35 cellular contexts compared by ENCODE assay signal in the genomic region with DNA sequence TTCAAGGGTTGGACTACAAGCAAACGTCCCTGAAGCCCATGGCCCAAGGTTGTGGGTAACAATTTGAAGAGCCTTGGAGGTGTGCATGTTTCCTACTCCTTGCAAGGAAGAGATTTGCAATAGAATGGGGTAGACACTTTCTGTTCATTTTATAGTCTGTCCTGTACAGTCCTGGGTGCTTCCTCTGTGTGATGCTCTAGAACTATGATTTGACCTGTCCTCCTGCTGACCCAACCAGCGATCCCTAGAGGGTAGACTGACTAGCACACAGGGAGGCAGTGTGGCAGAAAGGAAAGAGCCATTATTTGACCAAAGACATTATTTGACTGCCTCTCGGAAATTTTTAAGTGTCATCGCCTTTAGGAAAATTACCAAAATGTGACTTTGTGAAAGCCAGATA.
A peak's percentile ranks its signal among the peaks of the same experiment; 100 is the strongest.
DNase-seq lines count a peak whose midpoint lies in the region; ATAC-seq, FAIRE-seq and TF ChIP-seq lines count a peak whose summit lies in the region.
"Had no signal": no experiment of that assay in that cellular context is flagged by ENCODE, and none has a peak within 500 bp of the region (broad histone marks: within the 10 kb centered on the region; RNA-seq: fewer than 3 reads in every experiment).

No MANE protein-coding gene starts in this region.

- POLR2A ChIA-PET in GM12878 (lab: Charles Lee) = no interaction called here
- POLR2A ChIA-PET in activated CD4-positive, alpha-beta memory T cell treated with anti-CD3 and anti-CD28 coated beads, Interleukin-2, amount 10 ng/mL, durations not matched to agents 7 days and 5 days (lab: Charles Lee) = no interaction called here

- TF ChIP-seq EP300 in GM12878 (IDR thresholded peaks at IDR 0.05; ENCODE audit: borderline replicate concordance in 1 of 2, control insufficient read depth in 1 of 2, low read depth in 2 of 2, low read length in 2 of 2) (no peak), stomach (IDR thresholded peaks at IDR 0.05) (no peak)

- no peaks in the 10 kb centered on the region for H3K9me3 ChIP-seq in GM12878 (replicated peaks; ENCODE audit: control insufficient read depth, insufficient read depth, low read length)
- H3K9me3 ChIP-seq in stomach = no peaks in the 10 kb centered on the region
- H3K9me3 ChIP-seq in thyroid gland = no peaks in the 10 kb centered on the region
- H3K9me3 ChIP-seq: A549; BE2C; BLaER1; BLaER1 treated with 17β-estradiol and CSF1 and Interleukin-3, amounts not matched to agents 10 nM and 100 nM; Caco-2 had no signal

- FAIRE-seq in GM12878 (lab: Jason Lieb, UNC) = no peak
- FAIRE-seq: A204.1, A549, D721Med had no signal

- H3K4me2 ChIP-seq in KMS-11 (0 out of 2 replicates have a peak overlapping the region, but pooled peaks have one; percentile 7), GM12878 (ENCODE audit: control insufficient read depth, insufficient read depth) (no peak overlapping the region)
- H3K4me2 ChIP-seq: A549; BLaER1; BLaER1 treated with 17β-estradiol and CSF1 and Interleukin-3, amounts not matched to agents 10 nM and 100 nM had no signal

- H4K20me1 ChIP-seq in KMS-11 (ENCODE audit: insufficient read depth) (no peaks in the 10 kb centered on the region), GM12878 (ENCODE audit: control insufficient read depth, insufficient read depth) (no peaks in the 10 kb centered on the region)
- H4K20me1 ChIP-seq: BLaER1; BLaER1 treated with 17β-estradiol and CSF1 and Interleukin-3, amounts not matched to agents 10 nM and 100 nM had no signal

- peaks cover 18% of the 10 kb centered on the region for H3K4me1 ChIP-seq in KMS-11 (ENCODE audit: low read depth, poor library complexity, severe bottlenecking)
- no peaks in the 10 kb centered on the region for H3K4me1 ChIP-seq in GM12878 (ENCODE audit: control insufficient read depth, insufficient read depth, low read length)
- no peaks in the 10 kb centered on the region for H3K4me1 ChIP-seq in stomach
- no peaks in the 10 kb centered on the region for H3K4me1 ChIP-seq in thyroid gland
- H3K4me1 ChIP-seq: A549; BE2C; BLaER1; BLaER1 treated with 17β-estradiol and CSF1 and Interleukin-3, amounts not matched to agents 10 nM and 100 nM; Caco-2 had no signal

- TF ChIP-seq CTCF in KMS-11 (conservative IDR thresholded peaks at IDR 0.05; ENCODE audit: low read depth, low read length) = no peak
- no peak for TF ChIP-seq CTCF in GM12878 (IDR thresholded peaks at IDR 0.05 in 2 of 3, conservative IDR thresholded peaks at IDR 0.05 in 1 of 3; ENCODE audit: control insufficient read depth in 2 of 3, extremely low read depth in 1 of 3, insufficient read depth in 1 of 3, low read depth in 3 of 3, low read length in 3 of 3)
- TF ChIP-seq CTCF in stomach (IDR thresholded peaks at IDR 0.05) = no peak
- TF ChIP-seq CTCF in thyroid gland (IDR thresholded peaks at IDR 0.05) = no peak

- CTCF ChIA-PET in GM12878 (lab: Yijun Ruan, JAX) = interaction anchor here (1.2 to 1.7 kb wide), 4 partner anchors 14 to 243 kb away, joined by 3 to 4 read pairs (median 4); no protein-coding TSS in a partner anchor
- CTCF ChIA-PET in activated CD4-positive, alpha-beta memory T cell treated with anti-CD3 and anti-CD28 coated beads, Interleukin-2, amount 10 ng/mL, durations not matched to agents 7 days and 5 days (lab: Charles Lee) = no interaction called here

- no TSS peak for BruUV-seq in GM12878 (replicated peaks; lab: Mats Ljungman, UMichigan)

- SMC1A ChIA-PET in GM12878 (lab: Charles Lee; ENCODE audit: uncharacterized antibody, unreplicated experiment) = interaction anchor here (0.6 to 2.4 kb wide), 5 partner anchors 15 to 123 kb away, joined by 3 to 14 read pairs (median 4); no protein-coding TSS in a partner anchor

- no peaks in the 10 kb centered on the region for H3K27me3 ChIP-seq in KMS-11 (ENCODE audit: insufficient read depth, low read depth)
- H3K27me3 ChIP-seq in GM12878 (replicated peaks in 1 of 2; ENCODE audit: control insufficient read depth in 2 of 2, insufficient read depth in 2 of 2, low read length in 1 of 2) = no peaks in the 10 kb centered on the region
- H3K27me3 ChIP-seq in stomach = no peaks in the 10 kb centered on the region
- no peaks in the 10 kb centered on the region for H3K27me3 ChIP-seq in thyroid gland
- H3K27me3 ChIP-seq: BE2C; BLaER1; BLaER1 treated with 17β-estradiol and CSF1 and Interleukin-3, amounts not matched to agents 10 nM and 100 nM had no signal

- H3K9me3 Mint-ChIP-seq in activated CD4-positive, alpha-beta memory T cell treated with anti-CD3 and anti-CD28 coated beads, Interleukin-2, amount 10 ng/mL, durations not matched to agents 7 days and 5 days = no peaks in the 10 kb centered on the region
- H3K9me3 Mint-ChIP-seq: CD4-positive, alpha-beta memory T cell; CD4-positive, alpha-beta T cell; CD8-positive, alpha-beta T cell had no signal

- DNase-seq in GM12878 (ENCODE audit: low read depth, low spot score) = no peak
- no peak for DNase-seq in left lobe of liver (ENCODE audit: low spot score)
- DNase-seq in activated CD4-positive, alpha-beta memory T cell treated with anti-CD3 and anti-CD28 coated beads, Interleukin-2, amount 10 ng/mL, durations not matched to agents 7 days and 5 days = no peak
- DNase-seq in stomach = no peak
- no peak for DNase-seq in thyroid gland
- DNase-seq: 8988T; ACHN; AML-193; BE2C; C1 segment of cervical spinal cord; Caco-2; Calu3; CD4-positive, alpha-beta memory T cell; CD4-positive, alpha-beta T cell; CD4-positive, CD25-positive, alpha-beta regulatory T cell; CD8-positive, alpha-beta memory T cell; CD8-positive, alpha-beta T cell; COR-L47; DMS 273 treated with DMSO at 0.1 percent for 48 hours; DMS153; DMS53; DMS79; DMS79 treated with DMSO at 0.1 percent for 48 hours; DND-41; EL had no signal

- RAD21 ChIA-PET in GM12878 (lab: Charles Lee; ENCODE audit: unreplicated experiment) = interaction anchor here (0.6 kb wide), 1 partner anchor 302 kb away, joined by 4 read pairs; no protein-coding TSS in a partner anchor

- H3K27ac Mint-ChIP-seq in activated CD4-positive, alpha-beta memory T cell treated with anti-CD3 and anti-CD28 coated beads, Interleukin-2, amount 10 ng/mL, durations not matched to agents 7 days and 5 days = no peak overlapping the region
- H3K27ac Mint-ChIP-seq: B cell; CD14-positive monocyte; CD4-positive, alpha-beta memory T cell; CD4-positive, alpha-beta T cell; CD4-positive, CD25-positive, alpha-beta regulatory T cell; CD8-positive, alpha-beta memory T cell; CD8-positive, alpha-beta T cell had no signal

- WGBS in GM12878 (ENCODE audit: insufficient coverage, insufficient replicate concordance, low lambda C conversion rate, missing lambda C conversion rate) = 45% methylated on average over 4 of the region's 4 CpGs
- 28 to 82% (median 69%) methylated on average over 4 of the region's 4 CpGs for WGBS in stomach, 5 donors
- 36 to 84% methylated on average over 4 of the region's 4 CpGs for WGBS in thyroid gland, 2 donors

- TF ChIP-seq POLR2A in GM12878 (IDR thresholded peaks at IDR 0.05; ENCODE audit: low read depth, low read length) (no peak), stomach (IDR thresholded peaks at IDR 0.05) (no peak), thyroid gland (IDR thresholded peaks at IDR 0.05) (no peak)

- H3K36me3 ChIP-seq in KMS-11 (ENCODE audit: insufficient read depth) = no peaks in the 10 kb centered on the region
- no peaks in the 10 kb centered on the region for H3K36me3 ChIP-seq in GM12878 (ENCODE audit: control insufficient read depth in 2 of 2, insufficient read depth in 2 of 2, low read length in 1 of 2)
- H3K36me3 ChIP-seq in stomach = no peaks in the 10 kb centered on the region
- H3K36me3 ChIP-seq in thyroid gland = no peaks in the 10 kb centered on the region
- H3K36me3 ChIP-seq: BE2C; BLaER1; BLaER1 treated with 17β-estradiol and CSF1 and Interleukin-3, amounts not matched to agents 10 nM and 100 nM had no signal

- no peak overlapping the region for H3K4me3 Mint-ChIP-seq in activated CD4-positive, alpha-beta memory T cell treated with anti-CD3 and anti-CD28 coated beads, Interleukin-2, amount 10 ng/mL, durations not matched to agents 7 days and 5 days
- H3K4me3 Mint-ChIP-seq: B cell; CD14-positive monocyte; CD4-positive, alpha-beta memory T cell; CD4-positive, alpha-beta T cell; CD4-positive, CD25-positive, alpha-beta regulatory T cell; CD8-positive, alpha-beta memory T cell; CD8-positive, alpha-beta T cell had no signal

- H3K27me3 Mint-ChIP-seq in activated CD4-positive, alpha-beta memory T cell treated with anti-CD3 and anti-CD28 coated beads, Interleukin-2, amount 10 ng/mL, durations not matched to agents 7 days and 5 days = no peaks in the 10 kb centered on the region
- H3K27me3 Mint-ChIP-seq: B cell; CD4-positive, CD25-positive, alpha-beta regulatory T cell had no signal

- intact Hi-C loops in GM12878 (cut with micrococcal nuclease; ENCODE audit: unreplicated experiment) (no loop called here), stomach (cut with DNase I; ENCODE audit: low total_unique reads) (no loop called here), thyroid gland (cut with DNase I) (no loop called here)

- H3K79me2 ChIP-seq in KMS-11 (ENCODE audit: insufficient read depth, low read depth) (no peaks in the 10 kb centered on the region), GM12878 (ENCODE audit: control insufficient read depth, insufficient read depth, low read length) (no peaks in the 10 kb centered on the region)

- no peaks in the 10 kb centered on the region for H3K4me1 Mint-ChIP-seq in activated CD4-positive, alpha-beta memory T cell treated with anti-CD3 and anti-CD28 coated beads, Interleukin-2, amount 10 ng/mL, durations not matched to agents 7 days and 5 days
- H3K4me1 Mint-ChIP-seq: B cell; CD14-positive monocyte; CD4-positive, alpha-beta memory T cell; CD4-positive, CD25-positive, alpha-beta regulatory T cell; CD8-positive, alpha-beta memory T cell had no signal

- H2AFZ ChIP-seq in KMS-11 (ENCODE audit: low read depth) (no peak overlapping the region), GM12878 (ENCODE audit: control insufficient read depth, low read depth, low read length) (no peak overlapping the region)

- H3K27ac ChIP-seq in KMS-11 (no peak overlapping the region), GM12878 (ENCODE audit: control insufficient read depth, insufficient read depth) (no peak overlapping the region), stomach (no peak overlapping the region), thyroid gland (no peak overlapping the region)
- H3K27ac ChIP-seq: 22Rv1; A549; BLaER1; BLaER1 treated with 17β-estradiol and CSF1 and Interleukin-3, amounts not matched to agents 10 nM and 100 nM; C4-2B had no signal

- no peaks in the 10 kb centered on the region for H3K36me3 Mint-ChIP-seq in activated CD4-positive, alpha-beta memory T cell treated with anti-CD3 and anti-CD28 coated beads, Interleukin-2, amount 10 ng/mL, durations not matched to agents 7 days and 5 days (ENCODE audit: low read depth)
- H3K36me3 Mint-ChIP-seq: CD14-positive monocyte; CD4-positive, alpha-beta memory T cell; CD4-positive, CD25-positive, alpha-beta regulatory T cell; CD8-positive, alpha-beta memory T cell; CD8-positive, alpha-beta T cell had no signal

- no peak overlapping the region for H3K4me3 ChIP-seq in KMS-11 (IDR thresholded peaks at IDR 0.05; ENCODE audit: insufficient read depth, low read depth, low read length)
- H3K4me3 ChIP-seq in GM12878 = no peak overlapping the region
- no peak overlapping the region for H3K4me3 ChIP-seq in stomach
- H3K4me3 ChIP-seq in thyroid gland (replicated peaks in 1 of 3) = no peak overlapping the region
- H3K4me3 ChIP-seq: A549; BLaER1; BLaER1 treated with 17β-estradiol and CSF1 and Interleukin-3, amounts not matched to agents 10 nM and 100 nM had no signal

- H3K9ac ChIP-seq in KMS-11 = no peak overlapping the region
- no peak overlapping the region for H3K9ac ChIP-seq in GM12878 (ENCODE audit: control insufficient read depth, insufficient read depth, low read length)
- H3K9ac ChIP-seq: BLaER1; BLaER1 treated with 17β-estradiol and CSF1 and Interleukin-3, amounts not matched to agents 10 nM and 100 nM had no signal

- TF ChIP-seq RAD21 in GM12878 (IDR thresholded peaks at IDR 0.05; ENCODE audit: insufficient read depth, low read depth, low read length) = no peak

- peak; percentile 68 for ATAC-seq in GM12878
- peak; percentile 70 for ATAC-seq in left lobe of liver
- ATAC-seq: A549; CD8-positive, alpha-beta T cell had no signal

- in situ Hi-C loops in GM12878 (cut with MboI) = no loop called here
